Comparison of ENCODE assay signal across 27 cellular contexts in genomic region chr11:18581825-18582224, GRCh38. TPM values are rescaled to one million over a fixed set of nuclear protein-coding genes. Genes with fewer than 3 reads are reported as not detected.
DNase-seq lines count a peak whose midpoint lies in the region; ATAC-seq, FAIRE-seq and TF ChIP-seq lines count a peak whose summit lies in the region.
"Had no signal": no experiment of that assay in that cellular context is flagged by ENCODE, and none has a peak within 500 bp of the region (broad histone marks: within the 10 kb centered on the region; RNA-seq: fewer than 3 reads in every experiment).

No MANE protein-coding gene starts in this region.

- peak overlapping the region; percentile 35 to 85 for H3K27ac Mint-ChIP-seq in natural killer cell
- peak overlapping the region in 1 of 2 donors; percentile 52 for H3K27ac Mint-ChIP-seq in natural killer cell treated with Interleukin-12 subunit alpha and Interleukin-12 subunit beta and Interleukin-15 and Interleukin-18, amount 100 ng/mL, for 72 hours

- H3K9me3 ChIP-seq in PC-3 (ENCODE audit: low read length) (no peaks in the 10 kb centered on the region), endothelial cell of umbilical vein (replicated peaks; ENCODE audit: control insufficient read depth, insufficient read depth, low read length) (no peaks in the 10 kb centered on the region)
- H3K9me3 ChIP-seq: BLaER1 had no signal

- no peak for TF ChIP-seq CTCF in natural killer cell (IDR thresholded peaks at IDR 0.05)
- no peak for TF ChIP-seq CTCF in PC-3 (conservative IDR thresholded peaks at IDR 0.05; ENCODE audit: low read depth, low read length)
- no peak for TF ChIP-seq CTCF in endothelial cell of umbilical vein (IDR thresholded peaks at IDR 0.05; ENCODE audit: extremely low read depth in 1 of 2, insufficient read depth in 1 of 2, low read depth in 1 of 2, low read length in 2 of 2)

- ATAC-seq in natural killer cell (no peak), PC-3 (peak; percentile 70), GM18498 (IDR thresholded peaks at IDR 0.05; ENCODE audit: unreplicated experiment) (no peak)
- ATAC-seq in natural killer cell treated with Interleukin-12 subunit alpha and Interleukin-12 subunit beta and Interleukin-15 and Interleukin-18, amount 100 ng/mL, for 72 hours, result no peak
- ATAC-seq: GM12878, K562, Panc1 had no signal

- no peaks in the 10 kb centered on the region for H3K9me2 ChIP-seq in PC-3 (replicated peaks; ENCODE audit: low read length)

- DNase-seq in natural killer cell (no peak), PC-3 (peak; percentile 49), endothelial cell of umbilical vein (ENCODE audit: low read depth, low spot score) (no peak), putamen (ENCODE audit: low spot score) (no peak), T-helper 2 cell (no peak)
- DNase-seq in natural killer cell treated with Interleukin-12 subunit alpha and Interleukin-12 subunit beta and Interleukin-15 and Interleukin-18, amount 100 ng/mL, for 72 hours (ENCODE audit: low spot score), result no peak
- DNase-seq: CD4-positive, CD25-positive, alpha-beta regulatory T cell; COR-L47; DMS79; EL; GDM1; Kasumi-1; MV-4-11; NCI-H1105; NCI-H2029; NCI-H446 treated with DMSO at 0.1 percent for 48 hours; NCI-H526; SHP77 had no signal

- H3K4me3 ChIP-seq in PC-3 (ENCODE audit: low read length) (no peak overlapping the region), endothelial cell of umbilical vein (replicated peaks in 1 of 3; ENCODE audit: insufficient read depth in 1 of 3, low read depth in 1 of 3, low read length in 3 of 3) (no peak overlapping the region)
- H3K4me3 ChIP-seq: BLaER1, GM12878, K562 had no signal

- no peak overlapping the region for H3K4me3 Mint-ChIP-seq in natural killer cell
- H3K4me3 Mint-ChIP-seq in natural killer cell treated with Interleukin-12 subunit alpha and Interleukin-12 subunit beta and Interleukin-15 and Interleukin-18, amount 100 ng/mL, for 72 hours, result no peak overlapping the region

- peaks cover 5% of the 10 kb centered on the region for H3F3A ChIP-seq in PC-3 (ENCODE audit: low read length, unreplicated experiment)

- no peak for TF ChIP-seq POLR2A in endothelial cell of umbilical vein (IDR thresholded peaks at IDR 0.05; ENCODE audit: low read depth, low read length)

- no peak overlapping the region for H2AFZ ChIP-seq in PC-3 (ENCODE audit: low read length)
- no peak overlapping the region for H2AFZ ChIP-seq in endothelial cell of umbilical vein (ENCODE audit: low read depth, low read length)

- H3K9me1 ChIP-seq in endothelial cell of umbilical vein (replicated peaks; ENCODE audit: control insufficient read depth, extremely low read depth, insufficient read depth, low read length), result no peaks in the 10 kb centered on the region

- H4K20me1 ChIP-seq in PC-3 (ENCODE audit: low read length) (no peaks in the 10 kb centered on the region), endothelial cell of umbilical vein (replicated peaks; ENCODE audit: control insufficient read depth, extremely low read depth, insufficient read depth, low read length) (no peaks in the 10 kb centered on the region)
- H4K20me1 ChIP-seq: BLaER1 had no signal

- dilution Hi-C loops in endothelial cell of umbilical vein (cut with MboI; ENCODE audit: extremely low pct_ligation_motif_present, low sequenced_read_pairs), result no loop called here

- H3K36me3 ChIP-seq in PC-3 (ENCODE audit: low read depth, low read length) (peaks cover 3% of the 10 kb centered on the region; the same call in 1 of the 2 replicates), endothelial cell of umbilical vein (ENCODE audit: control insufficient read depth in 2 of 2, extremely low read depth in 1 of 2, insufficient read depth in 2 of 2, low read length in 2 of 2) (no peaks in the 10 kb centered on the region)

- CTCF ChIA-PET in PC-3 (lab: Charles Lee), result no interaction called here
- CTCF ChIA-PET in endothelial cell of umbilical vein (lab: Charles Lee), result interaction anchor here (0.6 kb wide), 1 partner anchor 1815 kb away, joined by 3 read pairs; no protein-coding TSS in a partner anchor

- H3K4me2 ChIP-seq in PC-3 (ENCODE audit: low read length) (0 out of 2 replicates have a peak overlapping the region, but pooled peaks have one; percentile 9), endothelial cell of umbilical vein (ENCODE audit: insufficient read depth, low read length) (no peak overlapping the region)
- H3K4me2 ChIP-seq: BLaER1 had no signal

- H3K4me1 Mint-ChIP-seq in natural killer cell, result peaks cover 15 to 17% of the 10 kb centered on the region in 2 donors
- H3K4me1 Mint-ChIP-seq in natural killer cell treated with Interleukin-12 subunit alpha and Interleukin-12 subunit beta and Interleukin-15 and Interleukin-18, amount 100 ng/mL, for 72 hours (ENCODE audit: low read depth in 2 of 2), result peaks cover 9 to 13% of the 10 kb centered on the region in 2 donors

- H3K27ac ChIP-seq in PC-3 (ENCODE audit: low read length), result peak overlapping the region; percentile 33
- no peak overlapping the region for H3K27ac ChIP-seq in endothelial cell of umbilical vein (ENCODE audit: insufficient read depth, low read depth, low read length)
- H3K27ac ChIP-seq: BLaER1, RWPE1 had no signal

- no peaks in the 10 kb centered on the region for H3K9me3 Mint-ChIP-seq in natural killer cell
- H3K9me3 Mint-ChIP-seq in natural killer cell treated with Interleukin-12 subunit alpha and Interleukin-12 subunit beta and Interleukin-15 and Interleukin-18, amount 100 ng/mL, for 72 hours, result no peaks in the 10 kb centered on the region
- H3K9me3 Mint-ChIP-seq: CD4-positive, CD25-positive, alpha-beta regulatory T cell had no signal

- no peaks in the 10 kb centered on the region for H3K36me3 Mint-ChIP-seq in natural killer cell
- H3K36me3 Mint-ChIP-seq in natural killer cell treated with Interleukin-12 subunit alpha and Interleukin-12 subunit beta and Interleukin-15 and Interleukin-18, amount 100 ng/mL, for 72 hours, result no peaks in the 10 kb centered on the region

- POLR2A ChIA-PET in PC-3 (lab: Charles Lee; ENCODE audit: unreplicated experiment), result no interaction called here
- POLR2A ChIA-PET in endothelial cell of umbilical vein (lab: Charles Lee), result no interaction called here

- H3K27me3 ChIP-seq in PC-3 (ENCODE audit: low read length) (no peaks in the 10 kb centered on the region), endothelial cell of umbilical vein (ENCODE audit: control insufficient read depth in 2 of 2, insufficient read depth in 2 of 2, low read length in 2 of 2) (no peaks in the 10 kb centered on the region)
- H3K27me3 ChIP-seq: BLaER1 had no signal

- intact Hi-C loops in natural killer cell (cut with micrococcal nuclease), result no loop called here
- intact Hi-C loops in PC-3 (cut with micrococcal nuclease), result no loop called here
- intact Hi-C loops in endothelial cell of umbilical vein (cut with micrococcal nuclease), result no loop called here

- H3K9ac ChIP-seq in PC-3 (ENCODE audit: low read length) (no peak overlapping the region), endothelial cell of umbilical vein (replicated peaks; ENCODE audit: extremely low read depth, insufficient read depth, low read length) (no peak overlapping the region)
- H3K9ac ChIP-seq: BLaER1 had no signal

- H3K79me2 ChIP-seq in PC-3 (ENCODE audit: low read length) (peaks cover 13% of the 10 kb centered on the region), endothelial cell of umbilical vein (ENCODE audit: control insufficient read depth, insufficient read depth, low read length) (peaks cover 5% of the 10 kb centered on the region)

- FAIRE-seq in endothelial cell of umbilical vein (lab: Jason Lieb, UNC), result peak; percentile 64
- FAIRE-seq: GM12878, GM19239, H54, K562 had no signal

- no peaks in the 10 kb centered on the region for H3K27me3 Mint-ChIP-seq in natural killer cell (ENCODE audit: low read depth in 2 of 2)
- H3K27me3 Mint-ChIP-seq in natural killer cell treated with Interleukin-12 subunit alpha and Interleukin-12 subunit beta and Interleukin-15 and Interleukin-18, amount 100 ng/mL, for 72 hours, result no peaks in the 10 kb centered on the region
- H3K27me3 Mint-ChIP-seq: CD4-positive, CD25-positive, alpha-beta regulatory T cell had no signal

- H3K4me1 ChIP-seq in PC-3 (ENCODE audit: insufficient read depth, low read length), result peaks cover 18% of the 10 kb centered on the region; the same call in 1 of the 2 replicates
- no peaks in the 10 kb centered on the region for H3K4me1 ChIP-seq in endothelial cell of umbilical vein (ENCODE audit: control insufficient read depth, extremely low read depth, insufficient read depth, low read length)

- BruUV-seq in PC-3 (replicated peaks; lab: Mats Ljungman, UMichigan) (no TSS peak), endothelial cell of umbilical vein (replicated peaks; lab: Mats Ljungman, UMichigan) (no TSS peak)

RNA-seq across cellular contexts. Expression of gene UEVLD, which starts 6.7 kb away (rescaled TPM):
- total RNA-seq in natural killer cell (10 to 100 TPM; 13.6 to 17.8 (median 15.6) TPM), PC-3 (2014; rRNA removed) (15.6 and 22.2 TPM in 2 replicates), endothelial cell of umbilical vein (19.1 and 22.5 TPM in 2 replicates)
- 10 to 100 TPM; 18.8 to 38.8 TPM for total RNA-seq in natural killer cell treated with Interleukin-12 subunit alpha and Interleukin-12 subunit beta and Interleukin-15 and Interleukin-18, amount 100 ng/mL, for 72 hours
- 8.0 and 9.2 TPM in 2 replicates for polyA plus RNA-seq in endothelial cell of umbilical vein
- 9.5 and 12.1 TPM in 2 replicates for polyA plus RNA-seq in endothelial cell of umbilical vein (2011; cell fraction: cytosol; rRNA removed)
- polyA plus RNA-seq in endothelial cell of umbilical vein (2011; cell fraction: nucleus; rRNA removed), result 11.5 and 13.9 TPM in 2 replicates
- 17.0 and 21.0 TPM in 2 replicates for polyA plus RNA-seq in endothelial cell of umbilical vein (2012)
- polyA minus RNA-seq in endothelial cell of umbilical vein, result 15.7 and 19.2 TPM in 2 replicates
- 11.8 TPM for polyA minus RNA-seq in endothelial cell of umbilical vein (2011; cell fraction: cytosol; rRNA and poly(A)+ RNA removed)
- polyA minus RNA-seq in endothelial cell of umbilical vein (2011; cell fraction: nucleus; rRNA and poly(A)+ RNA removed), result 7.3 and 12.1 TPM in 2 replicates

RNA-seq across cellular contexts. Expression of gene MISFA, which starts 17.8 kb away (rescaled TPM):
- 1 to 10 TPM; 2.2 to 3.5 (median 2.2) TPM for total RNA-seq in natural killer cell
- total RNA-seq in natural killer cell treated with Interleukin-12 subunit alpha and Interleukin-12 subunit beta and Interleukin-15 and Interleukin-18, amount 100 ng/mL, for 72 hours, result 1 to 10 TPM; 3.2 to 3.3 TPM
- total RNA-seq in PC-3 (2014; rRNA removed), result 0.36 TPM in 1 of 2 replicates, not detected in the other
- 2.8 and 3.6 TPM in 2 replicates for total RNA-seq in endothelial cell of umbilical vein
- polyA plus RNA-seq in endothelial cell of umbilical vein, result 0.75 and 1.4 TPM in 2 replicates
- polyA plus RNA-seq in endothelial cell of umbilical vein (2011; cell fraction: cytosol; rRNA removed), result 1.4 and 1.8 TPM in 2 replicates
- polyA plus RNA-seq in endothelial cell of umbilical vein (2011; cell fraction: nucleus; rRNA removed), result 0.54 and 1.1 TPM in 2 replicates
- polyA plus RNA-seq in endothelial cell of umbilical vein (2012), result 0.88 and 3.4 TPM in 2 replicates
- not detected in 2 replicates for polyA minus RNA-seq in endothelial cell of umbilical vein
- not detected for polyA minus RNA-seq in endothelial cell of umbilical vein (2011; cell fraction: cytosol; rRNA and poly(A)+ RNA removed)
- 1.6 TPM in 2 replicates for polyA minus RNA-seq in endothelial cell of umbilical vein (2011; cell fraction: nucleus; rRNA and poly(A)+ RNA removed)
- total RNA-seq: M059J had no signal

RNA-seq across cellular contexts. Expression of gene SPTY2D1, which starts 52.3 kb away (rescaled TPM):
- 10 to 100 TPM; 58.6 to 62.5 (median 62.0) TPM for total RNA-seq in natural killer cell
- total RNA-seq in natural killer cell treated with Interleukin-12 subunit alpha and Interleukin-12 subunit beta and Interleukin-15 and Interleukin-18, amount 100 ng/mL, for 72 hours, result 10 to 100 TPM; 28.8 to 33.4 TPM
- total RNA-seq in PC-3 (2014; rRNA removed), result 15.6 and 16.6 TPM in 2 replicates
- total RNA-seq in endothelial cell of umbilical vein, result 13.7 and 18.7 TPM in 2 replicates
- 5.5 and 5.8 TPM in 2 replicates for polyA plus RNA-seq in endothelial cell of umbilical vein
- 6.0 and 6.3 TPM in 2 replicates for polyA plus RNA-seq in endothelial cell of umbilical vein (2011; cell fraction: cytosol; rRNA removed)
- 4.6 and 6.5 TPM in 2 replicates for polyA plus RNA-seq in endothelial cell of umbilical vein (2011; cell fraction: nucleus; rRNA removed)
- 13.1 and 16.2 TPM in 2 replicates for polyA plus RNA-seq in endothelial cell of umbilical vein (2012)
- 11.6 and 12.4 TPM in 2 replicates for polyA minus RNA-seq in endothelial cell of umbilical vein
- 15.3 TPM for polyA minus RNA-seq in endothelial cell of umbilical vein (2011; cell fraction: cytosol; rRNA and poly(A)+ RNA removed)
- polyA minus RNA-seq in endothelial cell of umbilical vein (2011; cell fraction: nucleus; rRNA and poly(A)+ RNA removed), result 5.9 and 8.4 TPM in 2 replicates

RNA-seq across cellular contexts. Expression of gene TSG101, which starts 55.1 kb away (rescaled TPM):
- 10 to 100 TPM; 22.7 to 35.2 (median 23.0) TPM for total RNA-seq in natural killer cell
- total RNA-seq in natural killer cell treated with Interleukin-12 subunit alpha and Interleukin-12 subunit beta and Interleukin-15 and Interleukin-18, amount 100 ng/mL, for 72 hours, result 10 to 100 TPM; 25.3 to 38.7 TPM
- 42.2 and 46.9 TPM in 2 replicates for total RNA-seq in PC-3 (2014; rRNA removed)
- 41.3 and 45.5 TPM in 2 replicates for total RNA-seq in endothelial cell of umbilical vein
- polyA plus RNA-seq in endothelial cell of umbilical vein, result 160 and 163 TPM in 2 replicates
- 113 and 120 TPM in 2 replicates for polyA plus RNA-seq in endothelial cell of umbilical vein (2011; cell fraction: cytosol; rRNA removed)
- 62.4 and 69.0 TPM in 2 replicates for polyA plus RNA-seq in endothelial cell of umbilical vein (2011; cell fraction: nucleus; rRNA removed)
- polyA plus RNA-seq in endothelial cell of umbilical vein (2012), result 46.0 and 55.4 TPM in 2 replicates
- polyA minus RNA-seq in endothelial cell of umbilical vein, result 99.9 and 101 TPM in 2 replicates
- polyA minus RNA-seq in endothelial cell of umbilical vein (2011; cell fraction: cytosol; rRNA and poly(A)+ RNA removed), result 63.0 TPM
- 34.9 and 41.4 TPM in 2 replicates for polyA minus RNA-seq in endothelial cell of umbilical vein (2011; cell fraction: nucleus; rRNA and poly(A)+ RNA removed)
